10 cellular contexts compared by ENCODE assay signal in genomic region chr18:13437801-13438506, GRCh38.
DNase-seq lines count a peak whose midpoint lies in the region; ATAC-seq and TF ChIP-seq lines count a peak whose summit lies in the region.
"Had no signal": no experiment of that assay in that cellular context is flagged by ENCODE, and none has a peak within 500 bp of the region (broad histone marks: within the 10 kb centered on the region; RNA-seq: fewer than 3 reads in every experiment).

No MANE protein-coding gene starts in this region.

- intact Hi-C loops in mammary epithelial cell (cut with micrococcal nuclease) (no loop called here), uterus (cut with DNase I; ENCODE audit: low total_unique reads) (no loop called here)

- dilution Hi-C loops in mammary epithelial cell (cut with HindIII; ENCODE audit: low sequenced_read_pairs) = no loop called here

- peaks cover 18% of the 10 kb centered on the region for H3K4me1 Mint-ChIP-seq in WTC11
- peaks cover 63% of the 10 kb centered on the region for H3K4me1 Mint-ChIP-seq in activated naive CD4-positive, alpha-beta T cell treated with anti-CD3 and anti-CD28 coated beads, Interleukin-2, amount 50 U/mL, for 24 hours

- no peak overlapping the region for H3K4me2 ChIP-seq in mammary epithelial cell (ENCODE audit: insufficient read depth, low read depth, low read length)

- CTCF ChIA-PET in WTC11 (lab: Charles Lee) (no interaction called here), mammary epithelial cell (lab: Charles Lee; ENCODE audit: low non-redundant PET) (no interaction called here)

- no peaks in the 10 kb centered on the region for H3K36me3 Mint-ChIP-seq in WTC11
- peaks cover 2% of the 10 kb centered on the region for H3K36me3 Mint-ChIP-seq in activated naive CD4-positive, alpha-beta T cell treated with anti-CD3 and anti-CD28 coated beads, Interleukin-2, amount 50 U/mL, for 24 hours

- ATAC-seq in WTC11 = no peak
- no peak for ATAC-seq in HG03520 (IDR thresholded peaks at IDR 0.05; ENCODE audit: unreplicated experiment)
- ATAC-seq: K562 had no signal

- H3K9ac ChIP-seq in mammary epithelial cell (ENCODE audit: insufficient read depth, low read length) = no peak overlapping the region

- POLR2A ChIA-PET in WTC11 (lab: Charles Lee) = no interaction called here

- no peaks in the 10 kb centered on the region for H3K27me3 Mint-ChIP-seq in WTC11 (ENCODE audit: low read depth)
- H3K27me3 Mint-ChIP-seq in activated naive CD4-positive, alpha-beta T cell treated with anti-CD3 and anti-CD28 coated beads, Interleukin-2, amount 50 U/mL, for 24 hours = no peaks in the 10 kb centered on the region

- TF ChIP-seq POLR2A in uterus (IDR thresholded peaks at IDR 0.05) = no peak

- no peak overlapping the region for H3K4me3 Mint-ChIP-seq in WTC11
- peak overlapping the region; percentile 80 for H3K4me3 Mint-ChIP-seq in activated naive CD4-positive, alpha-beta T cell treated with anti-CD3 and anti-CD28 coated beads, Interleukin-2, amount 50 U/mL, for 24 hours

- in situ Hi-C loops in mammary epithelial cell (cut with MboI; ENCODE audit: low sequenced_read_pairs in 2 of 2) = no loop called here

- H3K9me3 ChIP-seq in mammary epithelial cell (replicated peaks; ENCODE audit: insufficient read depth, low read length) (peaks cover 7% of the 10 kb centered on the region), uterus (no peaks in the 10 kb centered on the region)
- H3K9me3 ChIP-seq: left ventricle myocardium inferior had no signal

- H3K27me3 ChIP-seq in mammary epithelial cell (ENCODE audit: insufficient read depth, low read length) (no peaks in the 10 kb centered on the region), uterus (no peaks in the 10 kb centered on the region)

- H3K4me1 ChIP-seq in mammary epithelial cell (ENCODE audit: insufficient read depth, low read length) = no peaks in the 10 kb centered on the region
- H3K4me1 ChIP-seq in uterus = no peaks in the 10 kb centered on the region

- H3K27ac ChIP-seq in mammary epithelial cell (ENCODE audit: insufficient read depth, low read depth, low read length) (no peak overlapping the region), uterus (no peak overlapping the region)
- H3K27ac ChIP-seq: left ventricle myocardium inferior had no signal

- no TSS peak for BruUV-seq in mammary epithelial cell (replicated peaks; lab: Mats Ljungman, UMichigan)

- no peaks in the 10 kb centered on the region for H3K9me3 Mint-ChIP-seq in WTC11
- H3K9me3 Mint-ChIP-seq in activated naive CD4-positive, alpha-beta T cell treated with anti-CD3 and anti-CD28 coated beads, Interleukin-2, amount 50 U/mL, for 24 hours = no peaks in the 10 kb centered on the region

- H4K20me1 ChIP-seq in mammary epithelial cell (ENCODE audit: insufficient read depth, low read length) = no peaks in the 10 kb centered on the region

- DNase-seq in DMS79 (lab: John Stamatoyannopoulos, UW) (peak; percentile 41), WTC11 (ENCODE audit: low spot score) (no peak), NCI-H2107 (lab: John Stamatoyannopoulos, UW) (no peak), mammary epithelial cell (no peak), uterus (no peak)
- DNase-seq in stimulated activated CD4-positive, alpha-beta T cell treated with anti-CD3 and anti-CD28 coated beads, Interleukin-1b, Interleukin-23, amount 100 ng/mL, for 4 hours (ENCODE audit: low read depth in 2 of 2) = peak; percentile 25 to 27
- DNase-seq: left ventricle myocardium inferior had no signal

- TF ChIP-seq CTCF in WTC11 (IDR thresholded peaks at IDR 0.05) (no peak), mammary epithelial cell (conservative IDR thresholded peaks at IDR 0.05 in 1 of 2, IDR thresholded peaks at IDR 0.05 in 1 of 2; ENCODE audit: extremely low read depth in 1 of 2, insufficient read depth in 1 of 2, low read depth in 1 of 2, low read length in 2 of 2) (no peak), uterus (IDR thresholded peaks at IDR 0.05) (no peak)

- 0 out of 2 replicates have a peak overlapping the region, but pooled peaks have one; percentile 2 for H3K27ac Mint-ChIP-seq in WTC11
- H3K27ac Mint-ChIP-seq in activated naive CD4-positive, alpha-beta T cell treated with anti-CD3 and anti-CD28 coated beads, Interleukin-2, amount 50 U/mL, for 24 hours = peak overlapping the region; percentile 91

- no peak overlapping the region for H2AFZ ChIP-seq in mammary epithelial cell (ENCODE audit: low read depth, low read length)

- H3K36me3 ChIP-seq in mammary epithelial cell (ENCODE audit: insufficient read depth, low read length) = no peaks in the 10 kb centered on the region
- H3K36me3 ChIP-seq in uterus = no peaks in the 10 kb centered on the region

- WGBS in mammary epithelial cell (ENCODE audit: low coverage, missing lambda C conversion rate) = 30% methylated on average over 14 of the region's 17 CpGs

- H3K79me2 ChIP-seq in mammary epithelial cell (ENCODE audit: insufficient read depth, low read length) = no peaks in the 10 kb centered on the region

- H3K4me3 ChIP-seq in mammary epithelial cell (replicated peaks in 1 of 3; ENCODE audit: insufficient read depth in 1 of 3, low read depth in 2 of 3, low read length in 3 of 3) (no peak overlapping the region), uterus (no peak overlapping the region)
- H3K4me3 ChIP-seq: K562, left ventricle myocardium inferior had no signal

TF ChIP-seq in WTC11, 78 proteins besides CTCF, POLR2A, EP300 and RAD21:
- no peak for TF ChIP-seq ETV6 (CRISPR knock-in tag; IDR thresholded peaks at IDR 0.05)
- no peak for TF ChIP-seq ERG (CRISPR knock-in tag; IDR thresholded peaks at IDR 0.05)
- no peak for TF ChIP-seq GTF2I (CRISPR knock-in tag; conservative IDR thresholded peaks at IDR 0.05)
- TF ChIP-seq ZBTB43 (CRISPR knock-in tag; IDR thresholded peaks at IDR 0.05) = no peak
- no peak for TF ChIP-seq ESRRA (CRISPR knock-in tag; IDR thresholded peaks at IDR 0.05; ENCODE audit: borderline replicate concordance)
- TF ChIP-seq USF1 (CRISPR knock-in tag; IDR thresholded peaks at IDR 0.05) = no peak
- TF ChIP-seq ZNF121 (CRISPR knock-in tag; IDR thresholded peaks at IDR 0.05) = no peak
- no peak for TF ChIP-seq CDX4 (CRISPR knock-in tag; IDR thresholded peaks at IDR 0.05; ENCODE audit: borderline replicate concordance)
- TF ChIP-seq NR2C2 (CRISPR knock-in tag; IDR thresholded peaks at IDR 0.05) = no peak
- no peak for TF ChIP-seq PREB (CRISPR knock-in tag; IDR thresholded peaks at IDR 0.05; ENCODE audit: borderline replicate concordance)
- no peak for TF ChIP-seq RORB (CRISPR knock-in tag; IDR thresholded peaks at IDR 0.05)

Comparison
In these comparisons a context has a peak if more than half of its experiments do, and no peak if none do; other contexts are left out.
1. DNase-seq: peak in DMS79 (single experiment) and stimulated activated CD4-positive, alpha-beta T cell treated with anti-CD3 and anti-CD28 coated beads, Interleukin-1b, Interleukin-23, amount 100 ng/mL, for 4 hours (2 of 2); none in WTC11 (single experiment), NCI-H2107 (single experiment), mammary epithelial cell (single experiment) and uterus (0 of 2).